Comparison of ENCODE assay signal across 13 cellular contexts in the genomic region with DNA sequence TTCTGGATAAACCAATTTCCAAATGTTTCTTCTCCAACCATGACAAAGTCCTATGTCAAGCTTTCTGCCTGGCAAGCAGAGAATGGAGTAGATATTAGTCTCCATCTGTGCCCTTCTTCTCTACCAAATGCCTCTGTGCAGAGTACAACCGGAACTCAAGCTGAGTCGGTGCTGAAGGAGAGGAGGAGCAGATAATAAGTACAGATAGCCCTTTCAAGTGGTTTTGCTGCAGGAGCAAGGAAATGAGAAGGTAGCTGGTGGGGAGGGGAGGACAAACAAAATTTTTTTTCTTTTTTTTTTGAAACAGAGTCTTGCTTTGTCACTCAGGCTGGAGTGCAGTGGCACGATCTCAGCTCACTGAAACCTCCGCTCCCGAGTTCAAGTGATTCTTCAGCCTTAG. TPM values are rescaled to one million over a fixed set of nuclear protein-coding genes. Genes with fewer than 3 reads are reported as not detected.
A peak's percentile ranks its signal among the peaks of the same experiment; 100 is the strongest.
DNase-seq lines count a peak whose midpoint lies in the region; ATAC-seq and TF ChIP-seq lines count a peak whose summit lies in the region.
"Had no signal": no experiment of that assay in that cellular context is flagged by ENCODE, and none has a peak within 500 bp of the region (broad histone marks: within the 10 kb centered on the region; RNA-seq: fewer than 3 reads in every experiment).

No MANE protein-coding gene starts in this region.

- H3K4me1 ChIP-seq in naive thymus-derived CD4-positive, alpha-beta T cell (ENCODE audit: control insufficient read depth in 2 of 2, insufficient read depth in 2 of 2, low read length in 2 of 2) = peaks cover 57 to 80% of the 10 kb centered on the region in 2 donors
- H3K4me1 ChIP-seq: uterus had no signal

- no peaks in the 10 kb centered on the region for H3K36me3 ChIP-seq in naive thymus-derived CD4-positive, alpha-beta T cell (ENCODE audit: control insufficient read depth in 2 of 3, insufficient read depth in 3 of 3, low read length in 3 of 3)
- H3K36me3 ChIP-seq: uterus had no signal

- H3K4me3 ChIP-seq in naive thymus-derived CD4-positive, alpha-beta T cell (ENCODE audit: low read length) = peak overlapping the region; percentile 47
- H3K4me3 ChIP-seq: uterus had no signal

- DNase-seq in CD4-positive, alpha-beta T cell = peak; percentile 28 to 68 (median 51)
- DNase-seq in T-helper 2 cell (peak in 3 of 5 experiments; percentile 51 to 98 (median 84)), HCEC 1CT (no peak), NK-92 (lab: John Stamatoyannopoulos, UW; ENCODE audit: unreplicated experiment) (no peak)
- DNase-seq in activated T-cell treated with anti-CD3 and anti-CD28 coated beads, Interleukin-2, amount 50 U/mL, for 48 hours = peak; percentile 30 to 40
- DNase-seq in naive thymus-derived CD4-positive, alpha-beta T cell = peak in 8 of 9 donors; percentile 48 to 93 (median 89)
- DNase-seq: hypothalamus, mesenchymal stem cell, NCI-H446 treated with DMSO at 0.1 percent for 48 hours, posterior cingulate gyrus, uterus had no signal

- POLR2A ChIA-PET in CD4-positive, alpha-beta T cell (lab: Charles Lee) = interaction anchor here (0.6 to 3.9 kb wide), 15 partner anchors 10 to 1119 kb away, joined by 3 to 97 read pairs (median 4); a partner anchor contains a TSS
- POLR2A ChIA-PET in naive thymus-derived CD4-positive, alpha-beta T cell (lab: Charles Lee) = interaction anchor here (0.6 to 1.2 kb wide), 8 partner anchors 9 to 158 kb away, joined by 3 to 30 read pairs (median 4); a partner anchor contains a TSS

- peak overlapping the region; percentile 84 for H3K27ac Mint-ChIP-seq in CD4-positive, alpha-beta T cell
- peak overlapping the region; percentile 70 to 96 (median 85) for H3K27ac Mint-ChIP-seq in naive thymus-derived CD4-positive, alpha-beta T cell

- intact Hi-C loops in CD4-positive, alpha-beta T cell (cut with DNase I, micrococcal nuclease) = loop anchor here (1.0 to 5.0 kb wide), 3 partner anchors 15 to 156 kb away; a partner anchor contains a TSS
- intact Hi-C loops in naive thymus-derived CD4-positive, alpha-beta T cell (cut with micrococcal nuclease) = loop anchor here (1.0 to 5.0 kb wide), 11 partner anchors 9 to 1679 kb away; a partner anchor contains a TSS

- no peaks in the 10 kb centered on the region for H3K27me3 Mint-ChIP-seq in CD4-positive, alpha-beta T cell
- H3K27me3 Mint-ChIP-seq in naive thymus-derived CD4-positive, alpha-beta T cell = no peaks in the 10 kb centered on the region

- H3K9me3 ChIP-seq in CD4-positive, alpha-beta T cell (ENCODE audit: control insufficient read depth, low read length) = no peaks in the 10 kb centered on the region
- no peaks in the 10 kb centered on the region for H3K9me3 ChIP-seq in naive thymus-derived CD4-positive, alpha-beta T cell (ENCODE audit: control insufficient read depth in 2 of 3, low read length in 3 of 3)
- H3K9me3 ChIP-seq: uterus had no signal

- no peak overlapping the region for H3K27ac ChIP-seq in CD4-positive, alpha-beta T cell (ENCODE audit: low read depth, low read length)
- peak overlapping the region; percentile 4 for H3K27ac ChIP-seq in naive thymus-derived CD4-positive, alpha-beta T cell (ENCODE audit: low read depth, low read length)
- H3K27ac ChIP-seq: uterus had no signal

- peaks cover 87% of the 10 kb centered on the region for H3K4me1 Mint-ChIP-seq in CD4-positive, alpha-beta T cell (ENCODE audit: low read depth)
- H3K4me1 Mint-ChIP-seq in naive thymus-derived CD4-positive, alpha-beta T cell = peaks cover 61 to 100% (median 84%) of the 10 kb centered on the region in 7 donors

- H3K36me3 Mint-ChIP-seq in CD4-positive, alpha-beta T cell (ENCODE audit: low read depth) = no peaks in the 10 kb centered on the region
- peaks cover 0 to 34% (median 0%) of the 10 kb centered on the region in 5 donors for H3K36me3 Mint-ChIP-seq in naive thymus-derived CD4-positive, alpha-beta T cell

- CTCF ChIA-PET in CD4-positive, alpha-beta T cell (lab: Charles Lee) = interaction anchor here (0.8 to 1.2 kb wide), 6 partner anchors 9 to 119 kb away, joined by 3 to 7 read pairs (median 3); a partner anchor contains a TSS
- CTCF ChIA-PET in naive thymus-derived CD4-positive, alpha-beta T cell (lab: Charles Lee) = interaction anchor here (0.6 to 1.9 kb wide), 7 partner anchors 9 to 121 kb away, joined by 3 to 10 read pairs (median 4); a partner anchor contains a TSS

- ATAC-seq in CD4-positive, alpha-beta T cell (ENCODE audit: poor library complexity) = peak; percentile 97
- peak; percentile 96 for ATAC-seq in naive thymus-derived CD4-positive, alpha-beta T cell
- ATAC-seq in HG03520 (IDR thresholded peaks at IDR 0.05; ENCODE audit: unreplicated experiment) (no peak), GM19328 (IDR thresholded peaks at IDR 0.05; ENCODE audit: unreplicated experiment) (no peak)

- no peak for TF ChIP-seq CTCF in CD4-positive, alpha-beta T cell (IDR thresholded peaks at IDR 0.05)

- H3K27me3 ChIP-seq in CD4-positive, alpha-beta T cell (ENCODE audit: control insufficient read depth, insufficient read depth, low read length) = no peaks in the 10 kb centered on the region
- H3K27me3 ChIP-seq in naive thymus-derived CD4-positive, alpha-beta T cell (ENCODE audit: control insufficient read depth in 2 of 2, insufficient read depth in 2 of 2, low read length in 2 of 2) = no peaks in the 10 kb centered on the region
- H3K27me3 ChIP-seq: uterus had no signal

- peak overlapping the region; percentile 55 for H3K4me3 Mint-ChIP-seq in CD4-positive, alpha-beta T cell
- peak overlapping the region; percentile 57 to 82 (median 68) for H3K4me3 Mint-ChIP-seq in naive thymus-derived CD4-positive, alpha-beta T cell

- H3K9me3 Mint-ChIP-seq in CD4-positive, alpha-beta T cell = peaks cover 4% of the 10 kb centered on the region
- peaks cover 0 to 13% (median 0%) of the 10 kb centered on the region in 11 donors for H3K9me3 Mint-ChIP-seq in naive thymus-derived CD4-positive, alpha-beta T cell

RNA-seq across cellular contexts. Expression of a gene that starts 14.2 kb away (rescaled TPM):
- total RNA-seq in CD4-positive, alpha-beta T cell = 10 to 100 TPM; 33.8 to 35.8 TPM
- 10 to 100 TPM; 47.9 to 59.2 (median 54.0) TPM for total RNA-seq in naive thymus-derived CD4-positive, alpha-beta T cell
- 10 to 100 TPM; 29.6 to 43.0 TPM for polyA plus RNA-seq in naive thymus-derived CD4-positive, alpha-beta T cell

Comparison
In these comparisons a context has a peak if more than half of its experiments do, and no peak if none do; other contexts are left out.
1. ATAC-seq: peak in CD4-positive, alpha-beta T cell (single experiment) and naive thymus-derived CD4-positive, alpha-beta T cell (single experiment); none in HG03520 (single experiment) and GM19328 (single experiment).
2. DNase-seq: peak in CD4-positive, alpha-beta T cell (10 of 10), T-helper 2 cell (3 of 5), activated T-cell treated with anti-CD3 and anti-CD28 coated beads, Interleukin-2, amount 50 U/mL, for 48 hours (2 of 2) and naive thymus-derived CD4-positive, alpha-beta T cell (8 of 9); none in HCEC 1CT (single experiment) and NK-92 (single experiment).